In the genomic region with DNA sequence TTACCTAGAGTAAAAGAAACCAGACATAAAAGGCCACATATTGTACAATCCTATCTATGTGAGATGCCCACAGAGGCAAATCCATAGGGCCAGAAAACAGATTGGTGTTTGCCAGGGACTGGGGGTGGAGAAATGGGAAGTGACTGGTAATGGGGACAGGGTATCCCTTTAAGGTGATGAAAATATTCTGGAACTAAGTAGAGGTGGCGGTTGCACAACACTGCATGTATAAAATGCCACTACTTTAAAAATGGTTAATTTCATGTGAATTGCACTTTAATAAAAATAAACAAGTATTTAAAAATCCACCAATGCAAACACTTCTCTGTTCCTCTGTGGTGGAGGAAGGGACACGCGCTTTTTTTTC, we compare ENCODE assay signal across 1 cellular context.
TF ChIP-seq lines count a peak whose summit lies in the region.

No MANE protein-coding gene starts in this region.

TF ChIP-seq in GM23338, 12 proteins besides CTCF, POLR2A, EP300 and RAD21 (continued from another document):
- TF ChIP-seq, protein P1, sequence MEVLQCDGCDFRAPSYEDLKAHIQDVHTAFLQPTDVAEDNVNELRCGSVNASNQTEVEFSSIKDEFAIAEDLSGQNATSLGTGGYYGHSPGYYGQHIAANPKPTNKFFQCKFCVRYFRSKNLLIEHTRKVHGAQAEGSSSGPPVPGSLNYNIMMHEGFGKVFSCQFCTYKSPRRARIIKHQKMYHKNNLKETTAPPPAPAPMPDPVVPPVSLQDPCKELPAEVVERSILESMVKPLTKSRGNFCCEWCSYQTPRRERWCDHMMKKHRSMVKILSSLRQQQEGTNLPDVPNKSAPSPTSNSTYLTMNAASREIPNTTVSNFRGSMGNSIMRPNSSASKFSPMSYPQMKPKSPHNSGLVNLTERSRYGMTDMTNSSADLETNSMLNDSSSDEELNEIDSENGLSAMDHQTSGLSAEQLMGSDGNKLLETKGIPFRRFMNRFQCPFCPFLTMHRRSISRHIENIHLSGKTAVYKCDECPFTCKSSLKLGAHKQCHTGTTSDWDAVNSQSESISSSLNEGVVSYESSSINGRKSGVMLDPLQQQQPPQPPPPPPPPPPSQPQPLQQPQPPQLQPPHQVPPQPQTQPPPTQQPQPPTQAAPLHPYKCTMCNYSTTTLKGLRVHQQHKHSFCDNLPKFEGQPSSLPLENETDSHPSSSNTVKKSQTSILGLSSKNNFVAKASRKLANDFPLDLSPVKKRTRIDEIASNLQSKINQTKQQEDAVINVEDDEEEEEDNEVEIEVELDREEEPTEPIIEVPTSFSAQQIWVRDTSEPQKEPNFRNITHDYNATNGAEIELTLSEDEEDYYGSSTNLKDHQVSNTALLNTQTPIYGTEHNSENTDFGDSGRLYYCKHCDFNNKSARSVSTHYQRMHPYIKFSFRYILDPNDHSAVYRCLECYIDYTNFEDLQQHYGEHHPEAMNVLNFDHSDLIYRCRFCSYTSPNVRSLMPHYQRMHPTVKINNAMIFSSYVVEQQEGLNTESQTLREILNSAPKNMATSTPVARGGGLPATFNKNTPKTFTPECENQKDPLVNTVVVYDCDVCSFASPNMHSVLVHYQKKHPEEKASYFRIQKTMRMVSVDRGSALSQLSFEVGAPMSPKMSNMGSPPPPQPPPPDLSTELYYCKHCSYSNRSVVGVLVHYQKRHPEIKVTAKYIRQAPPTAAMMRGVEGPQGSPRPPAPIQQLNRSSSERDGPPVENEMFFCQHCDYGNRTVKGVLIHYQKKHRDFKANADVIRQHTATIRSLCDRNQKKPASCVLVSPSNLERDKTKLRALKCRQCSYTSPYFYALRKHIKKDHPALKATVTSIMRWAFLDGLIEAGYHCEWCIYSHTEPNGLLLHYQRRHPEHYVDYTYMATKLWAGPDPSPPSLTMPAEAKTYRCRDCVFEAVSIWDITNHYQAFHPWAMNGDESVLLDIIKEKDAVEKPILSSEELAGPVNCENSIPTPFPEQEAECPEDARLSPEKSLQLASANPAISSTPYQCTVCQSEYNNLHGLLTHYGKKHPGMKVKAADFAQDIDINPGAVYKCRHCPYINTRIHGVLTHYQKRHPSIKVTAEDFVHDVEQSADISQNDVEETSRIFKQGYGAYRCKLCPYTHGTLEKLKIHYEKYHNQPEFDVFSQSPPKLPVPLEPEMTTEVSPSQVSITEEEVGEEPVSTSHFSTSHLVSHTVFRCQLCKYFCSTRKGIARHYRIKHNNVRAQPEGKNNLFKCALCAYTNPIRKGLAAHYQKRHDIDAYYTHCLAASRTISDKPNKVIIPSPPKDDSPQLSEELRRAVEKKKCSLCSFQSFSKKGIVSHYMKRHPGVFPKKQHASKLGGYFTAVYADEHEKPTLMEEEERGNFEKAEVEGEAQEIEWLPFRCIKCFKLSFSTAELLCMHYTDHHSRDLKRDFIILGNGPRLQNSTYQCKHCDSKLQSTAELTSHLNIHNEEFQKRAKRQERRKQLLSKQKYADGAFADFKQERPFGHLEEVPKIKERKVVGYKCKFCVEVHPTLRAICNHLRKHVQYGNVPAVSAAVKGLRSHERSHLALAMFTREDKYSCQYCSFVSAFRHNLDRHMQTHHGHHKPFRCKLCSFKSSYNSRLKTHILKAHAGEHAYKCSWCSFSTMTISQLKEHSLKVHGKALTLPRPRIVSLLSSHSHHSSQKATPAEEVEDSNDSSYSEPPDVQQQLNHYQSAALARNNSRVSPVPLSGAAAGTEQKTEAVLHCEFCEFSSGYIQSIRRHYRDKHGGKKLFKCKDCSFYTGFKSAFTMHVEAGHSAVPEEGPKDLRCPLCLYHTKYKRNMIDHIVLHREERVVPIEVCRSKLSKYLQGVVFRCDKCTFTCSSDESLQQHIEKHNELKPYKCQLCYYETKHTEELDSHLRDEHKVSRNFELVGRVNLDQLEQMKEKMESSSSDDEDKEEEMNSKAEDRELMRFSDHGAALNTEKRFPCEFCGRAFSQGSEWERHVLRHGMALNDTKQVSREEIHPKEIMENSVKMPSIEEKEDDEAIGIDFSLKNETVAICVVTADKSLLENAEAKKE (CRISPR knock-in tag; IDR thresholded peaks at IDR 0.05) = no peak
TF ChIP-seq in GM23338: peak in this region for 0.
